9 cellular contexts compared by ENCODE assay signal in the genomic region with DNA sequence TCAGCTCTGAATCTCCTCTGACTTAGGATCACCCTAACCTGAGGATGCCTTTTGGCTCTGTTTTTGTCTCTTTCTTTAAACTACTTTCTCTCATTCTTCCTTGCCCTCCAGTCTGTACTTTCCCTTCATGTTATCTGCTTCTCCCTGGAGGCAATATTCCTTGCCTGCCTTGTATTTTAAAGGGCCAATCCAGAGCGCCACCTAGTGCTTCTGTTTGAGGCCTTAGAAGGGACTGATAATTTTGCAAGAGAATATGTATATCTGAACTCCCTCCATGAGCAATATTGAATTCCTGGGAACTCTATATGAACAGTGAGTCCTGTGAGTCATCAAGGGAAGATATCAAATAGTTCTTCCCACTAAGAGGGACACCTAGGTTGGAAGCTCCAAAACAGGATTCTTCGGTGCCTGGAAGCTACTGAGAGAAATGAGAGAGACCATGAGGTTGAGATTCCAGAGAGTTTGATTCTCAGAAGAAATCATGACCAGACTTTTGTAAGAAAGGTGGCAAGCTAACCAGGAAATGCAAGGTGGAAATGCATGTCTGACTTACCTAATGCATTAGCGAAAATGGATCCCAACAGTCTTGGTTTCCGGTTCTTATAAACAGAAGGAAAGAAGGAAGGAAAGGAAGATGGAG.
DNase-seq lines count a peak whose midpoint lies in the region; ATAC-seq and TF ChIP-seq lines count a peak whose summit lies in the region.
"Had no signal": no experiment of that assay in that cellular context is flagged by ENCODE, and none has a peak within 500 bp of the region (broad histone marks: within the 10 kb centered on the region; RNA-seq: fewer than 3 reads in every experiment).

No MANE protein-coding gene starts in this region.

- H3K4me3 ChIP-seq in fibroblast of the aortic adventitia (ENCODE audit: low read depth, low read length): no peak overlapping the region
- H3K4me3 ChIP-seq: SJSA1 had no signal

- H3K36me3 Mint-ChIP-seq in activated CD8-positive, alpha-beta T cell treated with anti-CD3 and anti-CD28 coated beads, Interleukin-2, amount 10 ng/mL, durations not matched to agents 7 days and 5 days (ENCODE audit: low read depth): peaks cover 7% of the 10 kb centered on the region
- H3K36me3 Mint-ChIP-seq in progenitor cell of endocrine pancreas (ENCODE audit: insufficient read depth): no peaks in the 10 kb centered on the region

- no peak overlapping the region for H3K4me3 Mint-ChIP-seq in activated CD8-positive, alpha-beta T cell treated with anti-CD3 and anti-CD28 coated beads, Interleukin-2, amount 10 ng/mL, durations not matched to agents 7 days and 5 days
- no peak overlapping the region for H3K4me3 Mint-ChIP-seq in progenitor cell of endocrine pancreas (ENCODE audit: low read depth)

- H3K27me3 Mint-ChIP-seq in activated CD8-positive, alpha-beta T cell treated with anti-CD3 and anti-CD28 coated beads, Interleukin-2, amount 10 ng/mL, durations not matched to agents 7 days and 5 days (ENCODE audit: low read depth): no peaks in the 10 kb centered on the region
- no peaks in the 10 kb centered on the region for H3K27me3 Mint-ChIP-seq in progenitor cell of endocrine pancreas

- DNase-seq in COLO829 (ENCODE audit: low spot score) (peak; percentile 81), NCI-H2171 (lab: John Stamatoyannopoulos, UW) (peak; percentile 35), fibroblast of the aortic adventitia (ENCODE audit: low read depth) (peak; percentile 87), progenitor cell of endocrine pancreas (ENCODE audit: low spot score, unreplicated experiment) (peak; percentile 24), DMS79 (lab: John Stamatoyannopoulos, UW) (no peak), NOMO-1 treated with DMSO at 0.1 percent for 48 hours (lab: John Stamatoyannopoulos, UW; ENCODE audit: unreplicated experiment) (no peak)
- peak; percentile 69 for DNase-seq in activated CD8-positive, alpha-beta T cell treated with anti-CD3 and anti-CD28 coated beads, Interleukin-2, amount 10 ng/mL, durations not matched to agents 7 days and 5 days

- TF ChIP-seq CTCF in fibroblast of the aortic adventitia (IDR thresholded peaks at IDR 0.05; ENCODE audit: insufficient read depth, low read length) (peak; percentile 86), progenitor cell of endocrine pancreas (IDR thresholded peaks at IDR 0.05; ENCODE audit: unreplicated experiment) (peak; percentile 69)

- peak; percentile 52 for ATAC-seq in GM21529 (IDR thresholded peaks at IDR 0.05; ENCODE audit: unreplicated experiment)
- ATAC-seq in activated CD8-positive, alpha-beta T cell treated with anti-CD3 and anti-CD28 coated beads, Interleukin-2, amount 10 ng/mL, durations not matched to agents 7 days and 5 days: no peak

- CTCF ChIA-PET in activated CD8-positive, alpha-beta T cell treated with anti-CD3 and anti-CD28 coated beads, Interleukin-2, amount 10 ng/mL, durations not matched to agents 7 days and 5 days (lab: Charles Lee): interaction anchor here (0.6 to 2.7 kb wide), 29 partner anchors 8 to 264 kb away, joined by 3 to 15 read pairs (median 4); a partner anchor contains a TSS

- POLR2A ChIA-PET in activated CD8-positive, alpha-beta T cell treated with anti-CD3 and anti-CD28 coated beads, Interleukin-2, amount 10 ng/mL, durations not matched to agents 7 days and 5 days (lab: Charles Lee): interaction anchor here (0.6 to 0.7 kb wide), 2 partner anchors 26 to 89 kb away, joined by 3 to 4 read pairs; no protein-coding TSS in a partner anchor

- H3K9me3 Mint-ChIP-seq in activated CD8-positive, alpha-beta T cell treated with anti-CD3 and anti-CD28 coated beads, Interleukin-2, amount 10 ng/mL, durations not matched to agents 7 days and 5 days (ENCODE audit: insufficient read depth): no peaks in the 10 kb centered on the region
- H3K9me3 Mint-ChIP-seq in progenitor cell of endocrine pancreas (ENCODE audit: low read depth): peaks cover 10% of the 10 kb centered on the region

- H3K27ac Mint-ChIP-seq in activated CD8-positive, alpha-beta T cell treated with anti-CD3 and anti-CD28 coated beads, Interleukin-2, amount 10 ng/mL, durations not matched to agents 7 days and 5 days: peak overlapping the region; percentile 12
- no peak overlapping the region for H3K27ac Mint-ChIP-seq in progenitor cell of endocrine pancreas

- H3K4me1 Mint-ChIP-seq in activated CD8-positive, alpha-beta T cell treated with anti-CD3 and anti-CD28 coated beads, Interleukin-2, amount 10 ng/mL, durations not matched to agents 7 days and 5 days (ENCODE audit: low read depth): peaks cover 23% of the 10 kb centered on the region
- H3K4me1 Mint-ChIP-seq in progenitor cell of endocrine pancreas (ENCODE audit: low read depth): peaks cover 2% of the 10 kb centered on the region

Comparison
In these comparisons a context has a peak if more than half of its experiments do, and no peak if none do; other contexts are left out.
1. DNase-seq: peak in COLO829 (single experiment), NCI-H2171 (single experiment), activated CD8-positive, alpha-beta T cell treated with anti-CD3 and anti-CD28 coated beads, Interleukin-2, amount 10 ng/mL, durations not matched to agents 7 days and 5 days (single experiment), fibroblast of the aortic adventitia (single experiment) and progenitor cell of endocrine pancreas (single experiment); none in DMS79 (single experiment) and NOMO-1 treated with DMSO at 0.1 percent for 48 hours (single experiment).